Comparison of ENCODE assay signal across 1 cellular context in the genomic region with DNA sequence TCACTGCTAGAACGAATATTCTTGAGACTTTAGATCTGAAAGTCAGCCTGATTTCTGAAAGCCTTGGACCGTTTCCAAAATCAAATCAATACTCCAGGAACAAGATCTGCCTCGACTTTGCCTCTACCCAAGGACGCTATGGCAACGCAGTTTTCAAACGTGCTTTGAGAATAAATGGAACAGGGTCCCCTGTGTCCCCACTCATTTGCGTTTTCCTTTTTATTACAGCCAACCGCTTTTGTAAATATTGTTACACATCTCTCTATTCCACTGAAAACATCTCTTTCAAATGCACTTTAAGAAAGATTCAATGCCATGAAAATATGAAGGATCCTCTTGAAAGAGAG.
TF ChIP-seq lines count a peak whose summit lies in the region.

No MANE protein-coding gene starts in this region.

TF ChIP-seq in HEK293, 187 proteins besides CTCF, POLR2A, EP300 and RAD21:
- peak; percentile 70; the same call in 1 of the 2 replicates for TF ChIP-seq ZBTB17 (tag by site-specific recombination; IDR thresholded peaks at IDR 0.05)
- TF ChIP-seq ZBTB8A (tag by site-specific recombination; IDR thresholded peaks at IDR 0.05), result peak; percentile 46; the same call in 1 of the 2 replicates
